Comparison of ENCODE assay signal across 11 cellular contexts in the genomic region with DNA sequence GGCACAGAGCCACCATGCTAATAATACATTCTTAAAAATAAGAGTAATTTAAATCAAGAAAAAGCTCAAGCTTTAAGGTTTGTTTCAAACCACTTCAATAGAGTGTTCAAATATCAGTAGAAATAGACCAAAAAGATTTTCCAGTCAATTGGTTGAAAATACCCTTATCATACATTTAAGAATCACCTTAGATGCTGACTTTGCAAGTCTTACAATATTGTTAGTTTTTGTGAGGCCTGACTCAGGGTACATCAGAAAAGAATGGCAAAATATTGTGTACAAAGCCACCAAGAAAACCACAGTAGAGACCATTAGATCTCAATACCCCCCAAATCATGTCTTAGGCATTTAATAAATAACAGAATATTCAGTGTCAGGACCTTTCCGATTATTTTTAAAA. TPM values are rescaled to one million over a fixed set of nuclear protein-coding genes. Genes with fewer than 3 reads are reported as not detected.
"Had no signal": no experiment of that assay in that cellular context is flagged by ENCODE, and none has a peak within 500 bp of the region (broad histone marks: within the 10 kb centered on the region; RNA-seq: fewer than 3 reads in every experiment).

No MANE protein-coding gene starts in this region.

- H3K27ac ChIP-seq: GM23248 had no signal

- H3K36me3 ChIP-seq: HAP-1 had no signal

- FAIRE-seq: H1, H54 had no signal

- DNase-seq: GM23248, GOT3, H7, H9, HCEC 1CT, HFFc6 had no signal

- H3K4me3 ChIP-seq: GM23248, GM23338, HAP-1 had no signal

- ATAC-seq: GM23338, HCT116 had no signal

- H3K4me1 ChIP-seq: HAP-1 had no signal

- H2AFZ ChIP-seq: GM23248, GM23338 had no signal

- H3K4me2 ChIP-seq: GM23338 had no signal

- H3K9ac ChIP-seq: GM23248 had no signal

RNA-seq across cellular contexts. Expression of a gene that starts 19.8 kb away (rescaled TPM):
- total RNA-seq: GM23248, H1, H9, HFFc6 had no signal

RNA-seq across cellular contexts. Expression of a gene that starts 27.7 kb away (rescaled TPM):
- total RNA-seq: GM23248 had no signal
- polyA plus RNA-seq: GM23248 had no signal
